Comparison of ENCODE assay signal across 11 cellular contexts in the genomic region with DNA sequence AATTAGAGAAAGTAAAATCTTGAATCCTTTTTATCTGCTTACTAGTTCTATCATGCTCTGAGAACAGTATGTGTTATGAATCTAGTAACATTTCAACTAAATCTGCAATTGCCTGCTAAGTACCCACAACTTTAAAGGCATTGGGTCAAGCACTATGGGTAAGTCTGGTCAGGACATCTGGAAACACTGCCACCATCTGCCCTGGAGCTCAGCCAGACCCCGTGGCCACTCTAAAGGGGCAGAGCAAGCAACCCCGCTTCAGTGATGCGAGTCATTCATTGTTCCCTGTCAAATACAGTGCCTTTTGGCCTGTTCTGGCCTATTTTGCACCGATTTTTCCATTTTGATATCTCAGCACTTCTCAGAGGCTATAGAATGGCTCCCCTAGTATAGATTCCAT. TPM values are rescaled to one million over a fixed set of nuclear protein-coding genes. Genes with fewer than 3 reads are reported as not detected.
DNase-seq lines count a peak whose midpoint lies in the region; ATAC-seq lines count a peak whose summit lies in the region.
"Had no signal": no experiment of that assay in that cellular context is flagged by ENCODE, and none has a peak within 500 bp of the region (broad histone marks: within the 10 kb centered on the region; RNA-seq: fewer than 3 reads in every experiment).

No MANE protein-coding gene starts in this region.

- no peak overlapping the region for H3K4me3 Mint-ChIP-seq in activated T-helper 1 cell treated with anti-CD3 and anti-CD28 coated beads, Interleukin-12 subunit alpha, Interleukin-12 subunit beta, Interleukin-2, Interleukin-4 antibody, amounts not matched to agents 30 ng/mL and 10 ng/mL and 1 ng/mL, durations not matched to agents 14 hours and 24 hours and 36 hours
- no peak overlapping the region for H3K4me3 Mint-ChIP-seq in stimulated activated effector memory CD8-positive, alpha-beta T cell treated with anti-CD3 and anti-CD28 coated beads, Interleukin-12 subunit alpha, Interleukin-12 subunit beta, amount 100 ng/mL, for 72 hours
- H3K4me3 Mint-ChIP-seq: activated naive CD4-positive, alpha-beta T cell treated with anti-CD3 and anti-CD28 coated beads for 36 hours; mesothelial cell of epicardium had no signal

- H3K9me3 Mint-ChIP-seq in activated T-helper 1 cell treated with anti-CD3 and anti-CD28 coated beads, Interleukin-12 subunit alpha, Interleukin-12 subunit beta, Interleukin-2, Interleukin-4 antibody, amounts not matched to agents 30 ng/mL and 10 ng/mL and 1 ng/mL, durations not matched to agents 14 hours and 24 hours and 36 hours: no peaks in the 10 kb centered on the region
- H3K9me3 Mint-ChIP-seq in stimulated activated effector memory CD8-positive, alpha-beta T cell treated with anti-CD3 and anti-CD28 coated beads, Interleukin-12 subunit alpha, Interleukin-12 subunit beta, amount 100 ng/mL, for 72 hours: no peaks in the 10 kb centered on the region
- H3K9me3 Mint-ChIP-seq: activated naive CD4-positive, alpha-beta T cell treated with anti-CD3 and anti-CD28 coated beads for 36 hours; mesothelial cell of epicardium had no signal

- H3K36me3 Mint-ChIP-seq in activated T-helper 1 cell treated with anti-CD3 and anti-CD28 coated beads, Interleukin-12 subunit alpha, Interleukin-12 subunit beta, Interleukin-2, Interleukin-4 antibody, amounts not matched to agents 30 ng/mL and 10 ng/mL and 1 ng/mL, durations not matched to agents 14 hours and 24 hours and 36 hours (ENCODE audit: low read depth): no peaks in the 10 kb centered on the region
- peaks cover 7% of the 10 kb centered on the region for H3K36me3 Mint-ChIP-seq in stimulated activated effector memory CD8-positive, alpha-beta T cell treated with anti-CD3 and anti-CD28 coated beads, Interleukin-12 subunit alpha, Interleukin-12 subunit beta, amount 100 ng/mL, for 72 hours

- DNase-seq in A172 (ENCODE audit: low spot score): peak; percentile 53
- DNase-seq in HT1080 (ENCODE audit: low read depth): peak; percentile 36
- peak; percentile 37 for DNase-seq in dermis blood vessel endothelial cell
- DNase-seq in hippocampal formation (lab: John Stamatoyannopoulos, UW): peak; percentile 67 to 76
- no peak for DNase-seq in activated T-helper 1 cell treated with anti-CD3 and anti-CD28 coated beads, Interleukin-12 subunit alpha, Interleukin-12 subunit beta, Interleukin-2, Interleukin-4 antibody, amounts not matched to agents 30 ng/mL and 10 ng/mL and 1 ng/mL, durations not matched to agents 14 hours and 24 hours and 36 hours (ENCODE audit: low spot score)
- no peak for DNase-seq in stimulated activated effector memory CD8-positive, alpha-beta T cell treated with anti-CD3 and anti-CD28 coated beads, Interleukin-12 subunit alpha, Interleukin-12 subunit beta, amount 100 ng/mL, for 72 hours (ENCODE audit: low spot score in 2 of 2)
- no peak for DNase-seq in NCI-H128 (lab: John Stamatoyannopoulos, UW; ENCODE audit: unreplicated experiment)
- DNase-seq: activated CD4-positive, CD25-positive, alpha-beta regulatory T cell; activated naive CD4-positive, alpha-beta T cell treated with anti-CD3 and anti-CD28 coated beads for 36 hours had no signal

- no peak for ATAC-seq in GM21423 (IDR thresholded peaks at IDR 0.05; ENCODE audit: unreplicated experiment)
- ATAC-seq in stimulated activated effector memory CD8-positive, alpha-beta T cell treated with anti-CD3 and anti-CD28 coated beads, Interleukin-12 subunit alpha, Interleukin-12 subunit beta, amount 100 ng/mL, for 72 hours: no peak

- H3K27ac Mint-ChIP-seq in activated T-helper 1 cell treated with anti-CD3 and anti-CD28 coated beads, Interleukin-12 subunit alpha, Interleukin-12 subunit beta, Interleukin-2, Interleukin-4 antibody, amounts not matched to agents 30 ng/mL and 10 ng/mL and 1 ng/mL, durations not matched to agents 14 hours and 24 hours and 36 hours: no peak overlapping the region
- H3K27ac Mint-ChIP-seq in stimulated activated effector memory CD8-positive, alpha-beta T cell treated with anti-CD3 and anti-CD28 coated beads, Interleukin-12 subunit alpha, Interleukin-12 subunit beta, amount 100 ng/mL, for 72 hours: no peak overlapping the region
- H3K27ac Mint-ChIP-seq: activated naive CD4-positive, alpha-beta T cell treated with anti-CD3 and anti-CD28 coated beads for 36 hours; mesothelial cell of epicardium had no signal

- H3K4me1 Mint-ChIP-seq in activated T-helper 1 cell treated with anti-CD3 and anti-CD28 coated beads, Interleukin-12 subunit alpha, Interleukin-12 subunit beta, Interleukin-2, Interleukin-4 antibody, amounts not matched to agents 30 ng/mL and 10 ng/mL and 1 ng/mL, durations not matched to agents 14 hours and 24 hours and 36 hours (ENCODE audit: low read depth): no peaks in the 10 kb centered on the region
- H3K4me1 Mint-ChIP-seq in stimulated activated effector memory CD8-positive, alpha-beta T cell treated with anti-CD3 and anti-CD28 coated beads, Interleukin-12 subunit alpha, Interleukin-12 subunit beta, amount 100 ng/mL, for 72 hours: no peaks in the 10 kb centered on the region
- H3K4me1 Mint-ChIP-seq: mesothelial cell of epicardium had no signal

- intact Hi-C loops in activated T-helper 1 cell treated with anti-CD3 and anti-CD28 coated beads, Interleukin-12 subunit alpha, Interleukin-12 subunit beta, Interleukin-2, Interleukin-4 antibody, amounts not matched to agents 30 ng/mL and 10 ng/mL and 1 ng/mL, durations not matched to agents 14 hours and 24 hours and 36 hours (cut with micrococcal nuclease): no loop called here

- H3K27me3 Mint-ChIP-seq in activated T-helper 1 cell treated with anti-CD3 and anti-CD28 coated beads, Interleukin-12 subunit alpha, Interleukin-12 subunit beta, Interleukin-2, Interleukin-4 antibody, amounts not matched to agents 30 ng/mL and 10 ng/mL and 1 ng/mL, durations not matched to agents 14 hours and 24 hours and 36 hours (ENCODE audit: insufficient read depth): no peaks in the 10 kb centered on the region

RNA-seq across cellular contexts. Expression of gene TSPYL4, which starts 33.7 kb away (rescaled TPM):
- 22.0 and 23.0 TPM in 2 replicates for total RNA-seq in A172 (2014; rRNA removed; shearing (Covaris generic))
- total RNA-seq in HT1080 (2014; rRNA removed; shearing (Covaris generic)): 8.4 and 10.4 TPM in 2 replicates
- 10.6 and 11.3 TPM in 2 replicates for polyA plus RNA-seq in HT1080 (2015; cell fraction: cytosol; rRNA removed)
- polyA plus RNA-seq in HT1080 (2015; cell fraction: nucleus; rRNA removed): 25.1 and 30.8 TPM in 2 replicates
- total RNA-seq in dermis blood vessel endothelial cell: 7.5 and 10.6 TPM in 2 replicates
- 20.4 and 21.4 TPM in 2 replicates for total RNA-seq in activated T-helper 1 cell treated with anti-CD3 and anti-CD28 coated beads, Interleukin-12 subunit alpha, Interleukin-12 subunit beta, Interleukin-2, Interleukin-4 antibody, amounts not matched to agents 30 ng/mL and 10 ng/mL and 1 ng/mL, durations not matched to agents 14 hours and 24 hours and 36 hours

RNA-seq across cellular contexts. Expression of gene TSPYL1, which starts 59.6 kb away (rescaled TPM):
- total RNA-seq in A172 (2014; rRNA removed; shearing (Covaris generic)): 71.0 and 80.4 TPM in 2 replicates
- 50.6 and 57.4 TPM in 2 replicates for total RNA-seq in HT1080 (2014; rRNA removed; shearing (Covaris generic))
- 39.9 and 45.4 TPM in 2 replicates for polyA plus RNA-seq in HT1080 (2015; cell fraction: cytosol; rRNA removed)
- 54.2 and 61.5 TPM in 2 replicates for polyA plus RNA-seq in HT1080 (2015; cell fraction: nucleus; rRNA removed)
- 53.3 and 64.0 TPM in 2 replicates for total RNA-seq in dermis blood vessel endothelial cell
- total RNA-seq in activated T-helper 1 cell treated with anti-CD3 and anti-CD28 coated beads, Interleukin-12 subunit alpha, Interleukin-12 subunit beta, Interleukin-2, Interleukin-4 antibody, amounts not matched to agents 30 ng/mL and 10 ng/mL and 1 ng/mL, durations not matched to agents 14 hours and 24 hours and 36 hours: 41.8 and 43.5 TPM in 2 replicates

Comparison
In these comparisons a context has a peak if more than half of its experiments do, and no peak if none do; other contexts are left out.
1. DNase-seq: peak in A172 (single experiment), HT1080 (single experiment), dermis blood vessel endothelial cell (single experiment) and hippocampal formation (2 of 2); none in activated T-helper 1 cell treated with anti-CD3 and anti-CD28 coated beads, Interleukin-12 subunit alpha, Interleukin-12 subunit beta, Interleukin-2, Interleukin-4 antibody, amounts not matched to agents 30 ng/mL and 10 ng/mL and 1 ng/mL, durations not matched to agents 14 hours and 24 hours and 36 hours (single experiment), stimulated activated effector memory CD8-positive, alpha-beta T cell treated with anti-CD3 and anti-CD28 coated beads, Interleukin-12 subunit alpha, Interleukin-12 subunit beta, amount 100 ng/mL, for 72 hours (0 of 2) and NCI-H128 (single experiment).